In the genomic region with DNA sequence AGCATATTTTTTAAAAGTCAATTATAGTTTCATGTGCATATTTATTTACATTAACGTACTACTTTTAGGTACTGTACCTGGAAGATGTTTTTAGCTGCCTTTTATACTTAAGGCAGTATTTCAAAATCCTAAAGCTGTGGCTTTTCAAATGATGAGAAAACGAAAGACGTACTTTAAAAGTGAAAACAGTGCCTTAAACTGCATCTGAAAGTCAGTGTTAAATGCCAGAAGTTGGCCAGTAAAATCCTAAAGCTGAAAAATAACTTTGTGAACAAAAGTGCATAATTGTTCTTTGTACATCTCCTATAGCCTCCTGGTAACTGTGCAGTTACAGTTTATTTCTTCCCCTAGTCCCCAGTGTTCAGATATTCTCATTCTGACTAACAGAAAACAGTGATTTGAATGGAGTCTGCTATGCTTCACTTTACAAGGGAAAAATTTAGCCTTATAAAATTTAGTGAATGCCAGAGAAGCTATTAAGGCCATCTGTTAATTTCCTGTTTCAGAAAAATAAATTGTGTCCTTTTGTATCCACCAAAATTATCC, we compare ENCODE assay signal across 14 cellular contexts. TPM values are rescaled to one million over a fixed set of nuclear protein-coding genes. Genes with fewer than 3 reads are reported as not detected.
DNase-seq lines count a peak whose midpoint lies in the region; ATAC-seq and TF ChIP-seq lines count a peak whose summit lies in the region.
"Had no signal": no experiment of that assay in that cellular context is flagged by ENCODE, and none has a peak within 500 bp of the region (broad histone marks: within the 10 kb centered on the region; RNA-seq: fewer than 3 reads in every experiment).

No MANE protein-coding gene starts in this region.

- H3K27ac ChIP-seq in stomach, result no peak overlapping the region
- H3K27ac ChIP-seq: 22Rv1, parathyroid adenoma had no signal

- peak overlapping the region; percentile 56 for H3K4me3 Mint-ChIP-seq in activated CD4-positive, alpha-beta T cell treated with anti-CD3 and anti-CD28 coated beads for 36 hours
- H3K4me3 Mint-ChIP-seq in activated CD4-positive, alpha-beta memory T cell treated with anti-CD3 and anti-CD28 coated beads, Interleukin-2, amount 10 ng/mL, durations not matched to agents 7 days and 5 days, result peak overlapping the region; percentile 60
- H3K4me3 Mint-ChIP-seq: dendritic cell treated with granulocyte-macrophage colony-stimulating factor and Interleukin-4, amounts not matched to agents 40 ng/mL and 50 ng/mL, for 4 days had no signal

- no peak for DNase-seq in activated CD4-positive, alpha-beta T cell treated with anti-CD3 and anti-CD28 coated beads for 36 hours
- no peak for DNase-seq in activated CD4-positive, alpha-beta T cell treated with anti-CD3 and anti-CD28 coated beads, Interleukin-2, amount 50 U/mL, for 48 hours
- no peak for DNase-seq in activated CD4-positive, alpha-beta memory T cell treated with anti-CD3 and anti-CD28 coated beads, Interleukin-2, amount 10 ng/mL, durations not matched to agents 7 days and 5 days
- DNase-seq in stomach, result no peak
- no peak for DNase-seq in T-helper 9 cell
- DNase-seq in NCI-H345 treated with DMSO at 0.1 percent for 48 hours (lab: John Stamatoyannopoulos, UW; ENCODE audit: unreplicated experiment), result no peak
- DNase-seq: left ventricle myocardium superior; NCI-H2081 treated with DMSO at 0.1 percent for 48 hours; stimulated activated naive CD4-positive, alpha-beta T cell treated with Interleukin-2 at 50 U/mL for 16 hours had no signal

- H3K9me3 ChIP-seq in mucosa of stomach (ENCODE audit: control insufficient read depth, low read length) (no peaks in the 10 kb centered on the region), stomach (no peaks in the 10 kb centered on the region)

- TF ChIP-seq CTCF in stomach (IDR thresholded peaks at IDR 0.05), result no peak

- peak overlapping the region; percentile 81 for H3K27ac Mint-ChIP-seq in activated CD4-positive, alpha-beta T cell treated with anti-CD3 and anti-CD28 coated beads for 36 hours
- peak overlapping the region; percentile 69 for H3K27ac Mint-ChIP-seq in activated CD4-positive, alpha-beta memory T cell treated with anti-CD3 and anti-CD28 coated beads, Interleukin-2, amount 10 ng/mL, durations not matched to agents 7 days and 5 days
- H3K27ac Mint-ChIP-seq: dendritic cell treated with granulocyte-macrophage colony-stimulating factor and Interleukin-4, amounts not matched to agents 40 ng/mL and 50 ng/mL, for 4 days had no signal

- H3K4me3 ChIP-seq in mucosa of stomach (ENCODE audit: low read length) (no peak overlapping the region), stomach (no peak overlapping the region)

- intact Hi-C loops in activated CD4-positive, alpha-beta T cell treated with anti-CD3 and anti-CD28 coated beads for 36 hours (cut with DNase I, micrococcal nuclease), result no loop called here
- intact Hi-C loops in stomach (cut with DNase I; ENCODE audit: low total_unique reads), result no loop called here

- POLR2A ChIA-PET in activated CD4-positive, alpha-beta T cell treated with anti-CD3 and anti-CD28 coated beads for 36 hours (lab: Charles Lee), result interaction anchor here (1.0 to 1.2 kb wide), 2 partner anchors 9 to 11 kb away, joined by 3 to 4 read pairs; no protein-coding TSS in a partner anchor
- POLR2A ChIA-PET in activated CD4-positive, alpha-beta memory T cell treated with anti-CD3 and anti-CD28 coated beads, Interleukin-2, amount 10 ng/mL, durations not matched to agents 7 days and 5 days (lab: Charles Lee), result interaction anchor here (0.6 to 1.9 kb wide), 10 partner anchors 9 to 592 kb away, joined by 3 to 8 read pairs (median 4); partner anchors contain the start of gene PICALM

- H3K9me3 Mint-ChIP-seq in activated CD4-positive, alpha-beta T cell treated with anti-CD3 and anti-CD28 coated beads for 36 hours (ENCODE audit: low read depth), result no peaks in the 10 kb centered on the region
- H3K9me3 Mint-ChIP-seq in activated CD4-positive, alpha-beta memory T cell treated with anti-CD3 and anti-CD28 coated beads, Interleukin-2, amount 10 ng/mL, durations not matched to agents 7 days and 5 days, result no peaks in the 10 kb centered on the region
- H3K9me3 Mint-ChIP-seq: dendritic cell treated with granulocyte-macrophage colony-stimulating factor and Interleukin-4, amounts not matched to agents 40 ng/mL and 50 ng/mL, for 4 days had no signal

- H3K4me1 Mint-ChIP-seq in activated CD4-positive, alpha-beta T cell treated with anti-CD3 and anti-CD28 coated beads for 36 hours, result peaks cover 71% of the 10 kb centered on the region
- H3K4me1 Mint-ChIP-seq in activated CD4-positive, alpha-beta memory T cell treated with anti-CD3 and anti-CD28 coated beads, Interleukin-2, amount 10 ng/mL, durations not matched to agents 7 days and 5 days, result peaks cover 72% of the 10 kb centered on the region

- peaks cover 20% of the 10 kb centered on the region for H3K4me1 ChIP-seq in mucosa of stomach (ENCODE audit: control insufficient read depth, insufficient read depth, low read length)
- H3K4me1 ChIP-seq in stomach, result peaks cover 23 to 60% (median 40%) of the 10 kb centered on the region in 4 donors

- TF ChIP-seq POLR2A in stomach (IDR thresholded peaks at IDR 0.05), result no peak

- ATAC-seq in activated CD4-positive, alpha-beta T cell treated with anti-CD3 and anti-CD28 coated beads for 36 hours, result peak; percentile 68
- ATAC-seq in HG02852 (IDR thresholded peaks at IDR 0.05; ENCODE audit: unreplicated experiment), result peak; percentile 46
- ATAC-seq: left ventricle myocardium superior had no signal

- H3K27me3 Mint-ChIP-seq in activated CD4-positive, alpha-beta T cell treated with anti-CD3 and anti-CD28 coated beads for 36 hours, result no peaks in the 10 kb centered on the region
- no peaks in the 10 kb centered on the region for H3K27me3 Mint-ChIP-seq in activated CD4-positive, alpha-beta memory T cell treated with anti-CD3 and anti-CD28 coated beads, Interleukin-2, amount 10 ng/mL, durations not matched to agents 7 days and 5 days
- H3K27me3 Mint-ChIP-seq: dendritic cell treated with granulocyte-macrophage colony-stimulating factor and Interleukin-4, amounts not matched to agents 40 ng/mL and 50 ng/mL, for 4 days had no signal

- H3K27me3 ChIP-seq in mucosa of stomach (ENCODE audit: control insufficient read depth, insufficient read depth, low read length) (no peaks in the 10 kb centered on the region), stomach (no peaks in the 10 kb centered on the region)

- H3K36me3 ChIP-seq in mucosa of stomach (ENCODE audit: control insufficient read depth, insufficient read depth, low read length) (no peaks in the 10 kb centered on the region), stomach (peaks cover 0 to 26% (median 7%) of the 10 kb centered on the region in 4 donors)

- WGBS in stomach, 5 donors, result 46 to 77% (median 69%) methylated on average over 3 of the region's 3 CpGs

- no peak for TF ChIP-seq EP300 in stomach (IDR thresholded peaks at IDR 0.05)

- peak overlapping the region; percentile 15 for H3K9ac ChIP-seq in mucosa of stomach (ENCODE audit: low read length)
- H3K9ac ChIP-seq: parathyroid adenoma had no signal

- CTCF ChIA-PET in activated CD4-positive, alpha-beta T cell treated with anti-CD3 and anti-CD28 coated beads for 36 hours (lab: Charles Lee), result interaction anchor here (0.8 to 1.9 kb wide), 5 partner anchors 10 to 237 kb away, joined by 3 to 8 read pairs (median 4); no protein-coding TSS in a partner anchor
- CTCF ChIA-PET in activated CD4-positive, alpha-beta memory T cell treated with anti-CD3 and anti-CD28 coated beads, Interleukin-2, amount 10 ng/mL, durations not matched to agents 7 days and 5 days (lab: Charles Lee), result interaction anchor here (0.6 to 1.8 kb wide), 6 partner anchors 9 to 210 kb away, joined by 3 to 5 read pairs (median 3); no protein-coding TSS in a partner anchor

- H3K36me3 Mint-ChIP-seq in activated CD4-positive, alpha-beta T cell treated with anti-CD3 and anti-CD28 coated beads for 36 hours (ENCODE audit: low read depth), result peaks cover 67% of the 10 kb centered on the region
- peaks cover 47% of the 10 kb centered on the region for H3K36me3 Mint-ChIP-seq in activated CD4-positive, alpha-beta memory T cell treated with anti-CD3 and anti-CD28 coated beads, Interleukin-2, amount 10 ng/mL, durations not matched to agents 7 days and 5 days (ENCODE audit: low read depth)

RNA-seq across cellular contexts. Expression of gene EED, which starts 6.8 kb away (rescaled TPM):
- total RNA-seq in activated CD4-positive, alpha-beta T cell treated with anti-CD3 and anti-CD28 coated beads for 36 hours, result 100 to 1,000 TPM in 1 of 2 experiments, 10 to 100 TPM in 1; 90.3 to 127 TPM
- 10 to 100 TPM; 63.9 to 66.9 TPM for total RNA-seq in activated CD4-positive, alpha-beta memory T cell treated with anti-CD3 and anti-CD28 coated beads, Interleukin-2, amount 10 ng/mL, durations not matched to agents 7 days and 5 days
- total RNA-seq in stomach, result 10 to 100 TPM; 18.8 to 42.4 (median 23.9) TPM
- 10 to 100 TPM; 11.8 to 17.6 (median 12.8) TPM for polyA plus RNA-seq in stomach

RNA-seq across cellular contexts. Expression of gene HIKESHI, which starts 50.7 kb away (rescaled TPM):
- 10 to 100 TPM; 50.2 to 51.3 TPM for total RNA-seq in activated CD4-positive, alpha-beta T cell treated with anti-CD3 and anti-CD28 coated beads for 36 hours
- total RNA-seq in activated CD4-positive, alpha-beta memory T cell treated with anti-CD3 and anti-CD28 coated beads, Interleukin-2, amount 10 ng/mL, durations not matched to agents 7 days and 5 days, result 10 to 100 TPM; 40.6 to 44.5 TPM
- total RNA-seq in stomach, result 100 to 1,000 TPM in 1 of 5 donors, 10 to 100 TPM in 2, 1 to 10 TPM in 1, under 1 TPM in 1; 0.87 to 149 (median 30.1) TPM
- polyA plus RNA-seq in stomach, result 10 to 100 TPM; 30.7 to 44.5 (median 32.3) TPM
